ENCODE assay signal across 16 cellular contexts in genomic region chr13:112179995-112180394, GRCh38.
A peak's percentile ranks its signal among the peaks of the same experiment; 100 is the strongest.
DNase-seq lines count a peak whose midpoint lies in the region; TF ChIP-seq lines count a peak whose summit lies in the region.
"Had no signal": no experiment of that assay in that cellular context is flagged by ENCODE, and none has a peak within 500 bp of the region (broad histone marks: within the 10 kb centered on the region; RNA-seq: fewer than 3 reads in every experiment).

No MANE protein-coding gene starts in this region.

- peak overlapping the region; percentile 11 for H3K18ac ChIP-seq in neuronal stem cell (ENCODE audit: low read length)

- POLR2A ChIA-PET in HEK293 (lab: Yijun Ruan, JAX) = no interaction called here

- H3K23ac ChIP-seq in neuronal stem cell (ENCODE audit: low read depth, low read length, poor library complexity) = no peak overlapping the region

- peak overlapping the region; percentile 82 for H2BK15ac ChIP-seq in neuronal stem cell (ENCODE audit: low read length)

- H2AFZ ChIP-seq in neuronal stem cell (ENCODE audit: low read length) = no peak overlapping the region
- H2AFZ ChIP-seq: GM23338 had no signal

- H3K4me3 ChIP-seq in HEK293 (ENCODE audit: low read depth, low read length) = no peak overlapping the region
- H3K4me3 ChIP-seq in coronary artery = no peak overlapping the region
- no peak overlapping the region for H3K4me3 ChIP-seq in neuronal stem cell (ENCODE audit: low read length in 2 of 2)
- H3K4me3 ChIP-seq: GM12878, GM23338, HAP-1 had no signal

- no peak overlapping the region for H3K4me2 ChIP-seq in neuronal stem cell (ENCODE audit: insufficient read depth, low read length, poor library complexity, severe bottlenecking)
- H3K4me2 ChIP-seq: GM23338 had no signal

- H2BK5ac ChIP-seq in neuronal stem cell (ENCODE audit: low read length) = no peak overlapping the region

- TF ChIP-seq CTCF in HEK293 (tag by site-specific recombination; IDR thresholded peaks at IDR 0.05) (no peak), coronary artery (IDR thresholded peaks at IDR 0.05) (no peak)

- H3K9ac ChIP-seq in neuronal stem cell (ENCODE audit: low read depth, low read length, poor library complexity) = no peak overlapping the region

- H3K36me3 ChIP-seq in HEK293 (ENCODE audit: control insufficient read depth in 2 of 2, insufficient read depth in 1 of 2, low read length in 2 of 2) = no peaks in the 10 kb centered on the region
- H3K36me3 ChIP-seq in neuronal stem cell (replicated peaks in 1 of 2; ENCODE audit: control insufficient read depth in 2 of 2, insufficient read depth in 2 of 2, low read length in 2 of 2) = no peaks in the 10 kb centered on the region
- H3K36me3 ChIP-seq: HAP-1 had no signal

- H3K79me1 ChIP-seq in neuronal stem cell (ENCODE audit: low read depth, low read length) = no peaks in the 10 kb centered on the region

- no peaks in the 10 kb centered on the region for H3K27me3 ChIP-seq in neuronal stem cell (ENCODE audit: control insufficient read depth in 3 of 3, insufficient read depth in 3 of 3, low read depth in 1 of 3, low read length in 3 of 3)

- DNase-seq in coronary artery (ENCODE audit: low spot score) (peak; percentile 47), islet precursor cell (peak; percentile 35), neuronal stem cell (ENCODE audit: low spot score) (no peak), GF-D8 (lab: John Stamatoyannopoulos, UW) (no peak), NOMO-1 treated with dmso at 0.1 percent for 144 hours (lab: John Stamatoyannopoulos, UW; ENCODE audit: unreplicated experiment) (no peak), DMS114 treated with DMSO at 0.1 percent for 48 hours (lab: John Stamatoyannopoulos, UW; ENCODE audit: unreplicated experiment) (no peak)
- DNase-seq: C1 segment of cervical spinal cord; Calu3; CD4-positive, alpha-beta memory T cell; COR-L47; DMS153; DND-41 had no signal

- H3K4ac ChIP-seq in neuronal stem cell (ENCODE audit: low read length) = no peak overlapping the region

- H3K9me3 ChIP-seq in HEK293 (ENCODE audit: control insufficient read depth, insufficient read depth, low read depth, low read length) (no peaks in the 10 kb centered on the region), neuronal stem cell (replicated peaks in 1 of 2; ENCODE audit: control insufficient read depth in 2 of 2, insufficient read depth in 1 of 2, low read depth in 1 of 2, low read length in 2 of 2) (no peaks in the 10 kb centered on the region)
- H3K9me3 ChIP-seq: HAP-1 had no signal

- CTCF ChIA-PET in HEK293 (lab: Yijun Ruan, JAX) = no interaction called here

- no peaks in the 10 kb centered on the region for H3K4me1 ChIP-seq in HEK293 (ENCODE audit: control insufficient read depth, insufficient read depth, low read length)
- H3K4me1 ChIP-seq in neuronal stem cell (ENCODE audit: control insufficient read depth in 2 of 2, insufficient read depth in 1 of 2, low read depth in 1 of 2, low read length in 2 of 2) = peaks cover 3 to 13% of the 10 kb centered on the region in 2 donors
- H3K4me1 ChIP-seq: HAP-1 had no signal

- H4K8ac ChIP-seq in neuronal stem cell (ENCODE audit: low read depth, low read length) = no peak overlapping the region

- H3K14ac ChIP-seq in neuronal stem cell (ENCODE audit: low read length) = no peak overlapping the region

- H3K27ac ChIP-seq in HEK293 (ENCODE audit: extremely low read depth, low read depth, low read length) (no peak overlapping the region), coronary artery (no peak overlapping the region), neuronal stem cell (replicated peaks; ENCODE audit: low read length) (no peak overlapping the region)

- no peak overlapping the region for H4K91ac ChIP-seq in neuronal stem cell (ENCODE audit: low read depth, low read length, poor library complexity)

- no peak overlapping the region for H2AK5ac ChIP-seq in neuronal stem cell (ENCODE audit: low read depth, low read length)

- H2BK120ac ChIP-seq in neuronal stem cell (ENCODE audit: low read depth, low read length) = no peak overlapping the region

- H2BK12ac ChIP-seq in neuronal stem cell (ENCODE audit: low read length) = no peak overlapping the region

- no CpG with 5 or more reads among the region's 12 CpGs for WGBS in neuronal stem cell (ENCODE audit: extremely low coverage in 2 of 2, insufficient read length in 2 of 2, insufficient replicate concordance in 1 of 2), 2 donors

TF ChIP-seq in HEK293, 187 proteins besides CTCF, POLR2A, EP300 and RAD21:
- TF ChIP-seq EGR2 (tag by site-specific recombination; IDR thresholded peaks at IDR 0.05; ENCODE audit: low read depth) (peak; percentile 50; the same call in 1 of the 2 replicates), ZFHX2 (tag by site-specific recombination; conservative IDR thresholded peaks at IDR 0.05) (peak; percentile 70)
- TF ChIP-seq, protein P1, sequence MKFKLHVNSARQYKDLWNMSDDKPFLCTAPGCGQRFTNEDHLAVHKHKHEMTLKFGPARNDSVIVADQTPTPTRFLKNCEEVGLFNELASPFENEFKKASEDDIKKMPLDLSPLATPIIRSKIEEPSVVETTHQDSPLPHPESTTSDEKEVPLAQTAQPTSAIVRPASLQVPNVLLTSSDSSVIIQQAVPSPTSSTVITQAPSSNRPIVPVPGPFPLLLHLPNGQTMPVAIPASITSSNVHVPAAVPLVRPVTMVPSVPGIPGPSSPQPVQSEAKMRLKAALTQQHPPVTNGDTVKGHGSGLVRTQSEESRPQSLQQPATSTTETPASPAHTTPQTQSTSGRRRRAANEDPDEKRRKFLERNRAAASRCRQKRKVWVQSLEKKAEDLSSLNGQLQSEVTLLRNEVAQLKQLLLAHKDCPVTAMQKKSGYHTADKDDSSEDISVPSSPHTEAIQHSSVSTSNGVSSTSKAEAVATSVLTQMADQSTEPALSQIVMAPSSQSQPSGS (tag by site-specific recombination; IDR thresholded peaks at IDR 0.05; ENCODE audit: low read depth) = no peak

Comparison
In these comparisons a context has a peak if more than half of its experiments do, and no peak if none do; other contexts are left out.
1. DNase-seq: peak in coronary artery (single experiment) and islet precursor cell (single experiment); none in neuronal stem cell (single experiment), GF-D8 (single experiment), NOMO-1 treated with dmso at 0.1 percent for 144 hours (single experiment) and DMS114 treated with DMSO at 0.1 percent for 48 hours (single experiment).